ENCODE assay signal across 35 cellular contexts in genomic region chr5:145913701-145914100, GRCh38. TPM values are rescaled to one million over a fixed set of nuclear protein-coding genes. Genes with fewer than 3 reads are reported as not detected.
"Had no signal": no experiment of that assay in that cellular context is flagged by ENCODE, and none has a peak within 500 bp of the region (broad histone marks: within the 10 kb centered on the region; RNA-seq: fewer than 3 reads in every experiment).

No MANE protein-coding gene starts in this region.

- H3K27me3 ChIP-seq: neural progenitor cell, ovary, spleen, suprapubic skin, testis, tibial artery, transverse colon, upper lobe of right lung, uterus had no signal

- H3K4me3 Mint-ChIP-seq: natural killer cell; nephron; neural progenitor cell; stimulated activated memory B cell treated with anti-CD40 and anti-IgM and Interleukin-4, amounts not matched to agents 10 μg/mL and 1 μg/mL and 100 μg/mL, for 72 hours; stimulated activated naive CD8-positive, alpha-beta T cell treated with anti-CD3 and anti-CD28 coated beads, Interleukin-15, amount 100 ng/mL, for 72 hours; type B pancreatic cell had no signal

- H3K9me3 ChIP-seq: ovary, psoas muscle, spleen, suprapubic skin, testis, tibial artery, transverse colon, upper lobe of right lung, uterus had no signal

- H3K4me1 Mint-ChIP-seq: natural killer cell; stimulated activated memory B cell treated with anti-CD40 and anti-IgM and Interleukin-4, amounts not matched to agents 10 μg/mL and 1 μg/mL and 100 μg/mL, for 72 hours; stimulated activated naive CD8-positive, alpha-beta T cell treated with anti-CD3 and anti-CD28 coated beads, Interleukin-15, amount 100 ng/mL, for 72 hours had no signal

- H2AFZ ChIP-seq: neural progenitor cell, parathyroid adenoma had no signal

- H3K79me2 ChIP-seq: parathyroid adenoma had no signal

- H3K36me3 ChIP-seq: neural progenitor cell, ovary, spleen, suprapubic skin, tibial artery, transverse colon, upper lobe of right lung, uterus had no signal

- H3K27ac ChIP-seq: neural progenitor cell, ovary, parathyroid adenoma, psoas muscle, skin epidermis, spleen, suprapubic skin, testis, tibial artery, transverse colon, upper lobe of right lung, uterus had no signal

- H3K27me3 Mint-ChIP-seq: stimulated activated memory B cell treated with anti-CD40 and anti-IgM and Interleukin-4, amounts not matched to agents 10 μg/mL and 1 μg/mL and 100 μg/mL, for 72 hours; stimulated activated naive CD8-positive, alpha-beta T cell treated with anti-CD3 and anti-CD28 coated beads, Interleukin-15, amount 100 ng/mL, for 72 hours; type B pancreatic cell had no signal

- H3K4me1 ChIP-seq: parathyroid adenoma, spleen, suprapubic skin, testis, transverse colon, upper lobe of right lung, uterus had no signal

- H3K4me2 ChIP-seq: neural progenitor cell, smooth muscle cell had no signal

- H3K36me3 Mint-ChIP-seq: natural killer cell; neural progenitor cell; stimulated activated memory B cell treated with anti-CD40 and anti-IgM and Interleukin-4, amounts not matched to agents 10 μg/mL and 1 μg/mL and 100 μg/mL, for 72 hours; type B pancreatic cell had no signal

- H3K9me3 Mint-ChIP-seq: natural killer cell; nephron; neural progenitor cell; stimulated activated memory B cell treated with anti-CD40 and anti-IgM and Interleukin-4, amounts not matched to agents 10 μg/mL and 1 μg/mL and 100 μg/mL, for 72 hours; stimulated activated naive CD8-positive, alpha-beta T cell treated with anti-CD3 and anti-CD28 coated beads, Interleukin-15, amount 100 ng/mL, for 72 hours; type B pancreatic cell had no signal

- H3K4me3 ChIP-seq: neural progenitor cell, ovary, psoas muscle, skin epidermis, smooth muscle cell, spleen, suprapubic skin, testis, tibial artery, transverse colon, upper lobe of right lung, uterus had no signal

- ATAC-seq: natural killer cell; psoas muscle; right cardiac atrium; sciatic nerve; stimulated activated memory B cell treated with anti-CD40 and anti-IgM and Interleukin-4, amounts not matched to agents 10 μg/mL and 1 μg/mL and 100 μg/mL, for 72 hours; stimulated activated naive CD8-positive, alpha-beta T cell treated with anti-CD3 and anti-CD28 coated beads, Interleukin-15, amount 100 ng/mL, for 72 hours; stimulated activated naive CD8-positive, alpha-beta T cell treated with anti-CD3 and anti-CD28 coated beads, Interleukin-15, Interleukin-2, amounts not matched to agents 100 U/mL and 50 U/mL, for 24 hours; upper lobe of right lung had no signal

- H3K27ac Mint-ChIP-seq: natural killer cell; nephron; neural progenitor cell; progenitor cell of endocrine pancreas; stimulated activated memory B cell treated with anti-CD40 and anti-IgM and Interleukin-4, amounts not matched to agents 10 μg/mL and 1 μg/mL and 100 μg/mL, for 72 hours; stimulated activated naive CD8-positive, alpha-beta T cell treated with anti-CD3 and anti-CD28 coated beads, Interleukin-15, amount 100 ng/mL, for 72 hours; type B pancreatic cell had no signal

- DNase-seq: natural killer cell; occipital lobe; ovary; posterior cingulate gyrus; psoas muscle; right cardiac atrium; spleen; stimulated activated CD4-positive, alpha-beta T cell treated with anti-CD3 and anti-CD28 coated beads, Interleukin-12 subunit alpha, Interleukin-12 subunit beta, amount 100 ng/mL, for 4 hours; stimulated activated CD4-positive, alpha-beta T cell treated with anti-CD3 and anti-CD28 coated beads, Interleukin-1b, Interleukin-23, amount 100 ng/mL, for 48 hours; stimulated activated CD4-positive, alpha-beta T cell treated with anti-CD3 and anti-CD28 coated beads, Interleukin-4, amount 100 ng/mL, for 1 hour; stimulated activated CD4-positive, alpha-beta T cell treated with anti-CD3 and anti-CD28 coated beads, Interleukin-4, amount 100 ng/mL, for 4 hours; stimulated activated CD8-positive, alpha-beta memory T cell treated with anti-CD3 and anti-CD28 coated beads, Interleukin-4, amount 100 ng/mL, for 48 hours; stimulated activated naive CD4-positive, alpha-beta T cell; stimulated activated naive CD8-positive, alpha-beta T cell treated with anti-CD3 and anti-CD28 coated beads, Interleukin-15, amount 100 ng/mL, for 72 hours; stimulated activated naive CD8-positive, alpha-beta T cell treated with anti-CD3 and anti-CD28 coated beads, Interleukin-15, Interleukin-2, amounts not matched to agents 100 U/mL and 50 U/mL, for 24 hours; substantia nigra; testis; tibial artery; transverse colon; upper lobe of right lung; uterus had no signal

- H3K9ac ChIP-seq: neural progenitor cell, parathyroid adenoma had no signal

RNA-seq across cellular contexts. Expression of gene SH3RF2, which starts 22.7 kb away (rescaled TPM):
- polyA plus RNA-seq: neural cell had no signal

RNA-seq across cellular contexts. Expression of gene GRXCR2, which starts 40.9 kb away (rescaled TPM):
- total RNA-seq: natural killer cell, occipital lobe, osteoblast, ovary, progenitor cell of endocrine pancreas, psoas muscle, renal cortical epithelial cell, sciatic nerve, smooth muscle cell, spleen, transverse colon, upper lobe of right lung, urinary bladder, uterus had no signal
- polyA plus RNA-seq: neural cell, ovary, psoas muscle, smooth muscle cell, spleen, urinary bladder had no signal
